In the genomic region with DNA sequence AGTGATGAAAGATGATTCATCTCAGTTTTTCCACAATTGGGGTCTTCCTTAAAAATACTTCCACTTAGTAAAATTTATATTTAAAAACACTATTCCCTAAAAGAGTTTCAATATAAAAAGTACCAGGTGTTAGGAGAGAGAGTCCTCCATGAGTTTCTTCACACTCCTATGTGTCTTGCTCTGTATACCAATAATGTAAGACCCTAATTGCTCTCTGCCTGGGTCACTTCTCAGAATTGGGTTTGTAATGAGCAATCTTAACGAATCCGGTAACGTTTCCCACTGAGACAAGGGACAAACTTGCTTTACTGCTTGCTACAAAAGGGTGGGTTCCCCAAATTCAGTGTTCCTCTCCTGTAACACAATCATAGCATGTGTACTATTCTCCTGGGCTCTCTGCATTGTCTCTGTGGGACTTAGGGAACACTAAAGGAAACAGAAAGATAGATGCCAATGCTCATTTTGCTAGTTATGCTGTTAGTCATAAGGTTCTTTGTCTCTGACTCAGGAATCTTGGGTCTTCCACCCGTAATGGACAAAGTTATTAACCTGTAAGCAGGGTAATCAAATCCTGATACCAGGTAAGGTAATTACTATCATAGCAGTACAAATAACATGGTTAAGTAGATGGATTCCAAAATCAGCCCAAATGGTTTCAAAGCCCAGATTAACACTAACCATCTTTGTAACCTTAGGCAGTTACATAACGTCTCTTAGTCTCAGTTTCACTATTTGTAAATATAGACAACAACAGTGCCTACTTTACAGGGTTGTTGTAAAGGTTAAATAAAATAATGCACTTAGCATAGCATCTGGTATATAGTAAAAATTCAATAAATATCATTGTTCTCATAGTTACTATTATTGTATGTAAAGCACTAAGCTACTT, we compare ENCODE assay signal across 1 cellular context.
TF ChIP-seq lines count a peak whose summit lies in the region.

No MANE protein-coding gene starts in this region.

TF ChIP-seq in GM23338, 12 proteins besides CTCF, POLR2A, EP300 and RAD21 (continued from another document):
- TF ChIP-seq, protein P1, sequence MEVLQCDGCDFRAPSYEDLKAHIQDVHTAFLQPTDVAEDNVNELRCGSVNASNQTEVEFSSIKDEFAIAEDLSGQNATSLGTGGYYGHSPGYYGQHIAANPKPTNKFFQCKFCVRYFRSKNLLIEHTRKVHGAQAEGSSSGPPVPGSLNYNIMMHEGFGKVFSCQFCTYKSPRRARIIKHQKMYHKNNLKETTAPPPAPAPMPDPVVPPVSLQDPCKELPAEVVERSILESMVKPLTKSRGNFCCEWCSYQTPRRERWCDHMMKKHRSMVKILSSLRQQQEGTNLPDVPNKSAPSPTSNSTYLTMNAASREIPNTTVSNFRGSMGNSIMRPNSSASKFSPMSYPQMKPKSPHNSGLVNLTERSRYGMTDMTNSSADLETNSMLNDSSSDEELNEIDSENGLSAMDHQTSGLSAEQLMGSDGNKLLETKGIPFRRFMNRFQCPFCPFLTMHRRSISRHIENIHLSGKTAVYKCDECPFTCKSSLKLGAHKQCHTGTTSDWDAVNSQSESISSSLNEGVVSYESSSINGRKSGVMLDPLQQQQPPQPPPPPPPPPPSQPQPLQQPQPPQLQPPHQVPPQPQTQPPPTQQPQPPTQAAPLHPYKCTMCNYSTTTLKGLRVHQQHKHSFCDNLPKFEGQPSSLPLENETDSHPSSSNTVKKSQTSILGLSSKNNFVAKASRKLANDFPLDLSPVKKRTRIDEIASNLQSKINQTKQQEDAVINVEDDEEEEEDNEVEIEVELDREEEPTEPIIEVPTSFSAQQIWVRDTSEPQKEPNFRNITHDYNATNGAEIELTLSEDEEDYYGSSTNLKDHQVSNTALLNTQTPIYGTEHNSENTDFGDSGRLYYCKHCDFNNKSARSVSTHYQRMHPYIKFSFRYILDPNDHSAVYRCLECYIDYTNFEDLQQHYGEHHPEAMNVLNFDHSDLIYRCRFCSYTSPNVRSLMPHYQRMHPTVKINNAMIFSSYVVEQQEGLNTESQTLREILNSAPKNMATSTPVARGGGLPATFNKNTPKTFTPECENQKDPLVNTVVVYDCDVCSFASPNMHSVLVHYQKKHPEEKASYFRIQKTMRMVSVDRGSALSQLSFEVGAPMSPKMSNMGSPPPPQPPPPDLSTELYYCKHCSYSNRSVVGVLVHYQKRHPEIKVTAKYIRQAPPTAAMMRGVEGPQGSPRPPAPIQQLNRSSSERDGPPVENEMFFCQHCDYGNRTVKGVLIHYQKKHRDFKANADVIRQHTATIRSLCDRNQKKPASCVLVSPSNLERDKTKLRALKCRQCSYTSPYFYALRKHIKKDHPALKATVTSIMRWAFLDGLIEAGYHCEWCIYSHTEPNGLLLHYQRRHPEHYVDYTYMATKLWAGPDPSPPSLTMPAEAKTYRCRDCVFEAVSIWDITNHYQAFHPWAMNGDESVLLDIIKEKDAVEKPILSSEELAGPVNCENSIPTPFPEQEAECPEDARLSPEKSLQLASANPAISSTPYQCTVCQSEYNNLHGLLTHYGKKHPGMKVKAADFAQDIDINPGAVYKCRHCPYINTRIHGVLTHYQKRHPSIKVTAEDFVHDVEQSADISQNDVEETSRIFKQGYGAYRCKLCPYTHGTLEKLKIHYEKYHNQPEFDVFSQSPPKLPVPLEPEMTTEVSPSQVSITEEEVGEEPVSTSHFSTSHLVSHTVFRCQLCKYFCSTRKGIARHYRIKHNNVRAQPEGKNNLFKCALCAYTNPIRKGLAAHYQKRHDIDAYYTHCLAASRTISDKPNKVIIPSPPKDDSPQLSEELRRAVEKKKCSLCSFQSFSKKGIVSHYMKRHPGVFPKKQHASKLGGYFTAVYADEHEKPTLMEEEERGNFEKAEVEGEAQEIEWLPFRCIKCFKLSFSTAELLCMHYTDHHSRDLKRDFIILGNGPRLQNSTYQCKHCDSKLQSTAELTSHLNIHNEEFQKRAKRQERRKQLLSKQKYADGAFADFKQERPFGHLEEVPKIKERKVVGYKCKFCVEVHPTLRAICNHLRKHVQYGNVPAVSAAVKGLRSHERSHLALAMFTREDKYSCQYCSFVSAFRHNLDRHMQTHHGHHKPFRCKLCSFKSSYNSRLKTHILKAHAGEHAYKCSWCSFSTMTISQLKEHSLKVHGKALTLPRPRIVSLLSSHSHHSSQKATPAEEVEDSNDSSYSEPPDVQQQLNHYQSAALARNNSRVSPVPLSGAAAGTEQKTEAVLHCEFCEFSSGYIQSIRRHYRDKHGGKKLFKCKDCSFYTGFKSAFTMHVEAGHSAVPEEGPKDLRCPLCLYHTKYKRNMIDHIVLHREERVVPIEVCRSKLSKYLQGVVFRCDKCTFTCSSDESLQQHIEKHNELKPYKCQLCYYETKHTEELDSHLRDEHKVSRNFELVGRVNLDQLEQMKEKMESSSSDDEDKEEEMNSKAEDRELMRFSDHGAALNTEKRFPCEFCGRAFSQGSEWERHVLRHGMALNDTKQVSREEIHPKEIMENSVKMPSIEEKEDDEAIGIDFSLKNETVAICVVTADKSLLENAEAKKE (CRISPR knock-in tag; IDR thresholded peaks at IDR 0.05) = no peak
TF ChIP-seq in GM23338: peak in this region for 0.
